In genomic region chr1:17665054-17665453, GRCh38 we compare ENCODE assay signal across 5 cellular contexts.
"Had no signal": no experiment of that assay in that cellular context is flagged by ENCODE, and none has a peak within 500 bp of the region (broad histone marks: within the 10 kb centered on the region; RNA-seq: fewer than 3 reads in every experiment).

No MANE protein-coding gene starts in this region.

- H3K4me3 ChIP-seq: GM23338, K562 had no signal

- H3K27ac Mint-ChIP-seq: GM23338 had no signal

- DNase-seq: H9, HCEC 1CT, IMR-90 had no signal

- H3K4me3 Mint-ChIP-seq: GM23338, H9 had no signal

- H3K9me3 Mint-ChIP-seq: GM23338, H9 had no signal
